Comparison of ENCODE assay signal across 7 cellular contexts in the genomic region with DNA sequence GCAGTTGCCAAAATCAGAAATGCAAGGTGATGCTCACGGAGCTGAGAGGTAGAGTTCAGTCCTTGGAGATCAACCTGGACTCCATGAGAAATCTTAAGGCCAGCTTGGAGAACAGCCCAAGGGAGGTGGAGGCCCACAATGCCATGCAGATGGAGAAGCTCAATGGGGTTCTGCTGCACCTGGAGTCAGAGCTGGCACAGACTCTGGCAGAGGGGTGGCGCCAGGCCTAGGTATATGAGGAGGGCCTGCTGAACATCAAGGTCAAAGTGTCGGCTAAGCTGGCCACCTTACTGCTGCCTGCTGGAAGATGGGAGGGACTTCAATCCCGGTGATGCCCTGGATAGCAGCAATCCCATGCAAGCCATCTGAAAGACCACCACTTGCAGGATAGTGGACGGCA. TPM values are rescaled to one million over a fixed set of nuclear protein-coding genes. Genes with fewer than 3 reads are reported as not detected.
"Had no signal": no experiment of that assay in that cellular context is flagged by ENCODE, and none has a peak within 500 bp of the region (broad histone marks: within the 10 kb centered on the region; RNA-seq: fewer than 3 reads in every experiment).

No MANE protein-coding gene starts in this region.

- DNase-seq: GM23248, GOT3, H7, IMR-90 had no signal

- H3K9me3 ChIP-seq: HAP-1 had no signal

- H3K36me3 ChIP-seq: HAP-1 had no signal

- H3K4me1 ChIP-seq: HAP-1 had no signal

- H3K27ac ChIP-seq: GM23248 had no signal

- H3K4me3 ChIP-seq: GM23248, HAP-1 had no signal

RNA-seq across cellular contexts. Expression of a gene that starts 23.9 kb away (rescaled TPM):
- total RNA-seq: GM23248, H4, HT-29, IMR-90 had no signal
- polyA plus RNA-seq: GM23248 had no signal
